ENCODE assay signal across 1 cellular context in the genomic region with DNA sequence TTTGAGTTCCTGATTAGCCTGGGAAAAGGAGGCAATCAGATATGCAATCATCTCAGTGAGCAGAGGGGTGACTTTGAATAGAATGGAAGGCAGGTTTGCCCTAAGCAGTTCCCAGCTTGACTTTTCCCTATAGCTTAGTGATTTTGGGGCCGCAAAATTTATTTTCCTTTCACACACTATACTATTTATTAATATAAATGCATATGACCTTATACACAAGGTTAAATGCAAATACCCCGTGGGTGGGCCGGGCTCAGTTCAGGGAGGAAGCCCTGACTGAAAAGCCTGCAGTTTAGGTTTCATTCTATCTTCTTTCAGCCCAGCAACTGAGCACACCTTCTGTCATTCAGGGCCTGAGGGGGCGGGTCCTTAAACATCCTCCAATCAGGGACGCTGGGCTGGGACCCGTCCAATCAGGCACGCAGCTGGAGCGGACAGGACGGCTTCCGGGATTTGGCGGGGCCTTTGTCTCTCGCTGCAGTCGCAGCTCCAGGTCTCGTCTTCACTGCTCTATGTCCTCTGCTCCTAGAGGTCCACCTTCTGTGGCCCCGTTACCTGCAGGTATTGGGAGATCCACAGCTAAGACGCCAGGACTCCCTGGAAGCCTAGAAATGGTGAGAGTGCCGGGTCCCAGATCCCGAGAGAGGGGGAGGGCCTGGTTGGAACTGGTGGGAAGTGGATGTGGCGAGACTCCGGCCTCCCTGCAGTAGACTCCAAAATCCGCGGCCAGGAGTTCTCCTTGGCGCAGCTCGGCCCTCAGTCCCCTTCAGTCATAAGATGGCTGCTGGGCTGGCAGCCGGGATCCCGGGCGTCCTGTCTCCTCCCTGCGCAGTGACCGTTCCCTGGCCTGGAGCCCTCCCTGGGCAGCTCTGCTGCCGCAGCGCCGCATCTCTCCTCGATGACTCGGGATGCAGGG.
A peak's percentile ranks its signal among the peaks of the same experiment; 100 is the strongest.
TF ChIP-seq lines count a peak whose summit lies in the region.

A gene (plus strand): TSS at position 468 of the 916 bp plus-strand sequence. CDS start 45 bp downstream, at position 513.

TF ChIP-seq in HepG2, 621 proteins besides CTCF, POLR2A, EP300 and RAD21 (continued from another document and continues in another):
- TF ChIP-seq, protein P1, sequence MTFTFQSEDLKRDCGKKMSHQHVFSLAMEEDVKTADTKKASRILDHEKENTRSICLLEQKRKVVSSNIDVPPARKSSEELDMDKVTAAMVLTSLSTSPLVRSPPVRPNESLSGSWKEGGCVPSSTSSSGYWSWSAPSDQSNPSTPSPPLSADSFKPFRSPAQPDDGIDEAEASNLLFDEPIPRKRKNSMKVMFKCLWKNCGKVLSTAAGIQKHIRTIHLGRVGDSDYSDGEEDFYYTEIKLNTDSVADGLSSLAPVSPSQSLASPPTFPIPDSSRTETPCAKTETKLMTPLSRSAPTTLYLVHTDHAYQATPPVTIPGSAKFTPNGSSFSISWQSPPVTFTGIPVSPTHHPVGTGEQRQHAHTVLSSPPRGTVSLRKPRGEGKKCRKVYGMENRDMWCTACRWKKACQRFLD (CRISPR knock-in tag; IDR thresholded peaks at IDR 0.05; ENCODE audit: borderline replicate concordance) = no peak
- TF ChIP-seq PAF1 (CRISPR knock-in tag; IDR thresholded peaks at IDR 0.05) (no peak), ZMYM4 (CRISPR knock-in tag; IDR thresholded peaks at IDR 0.05) (peak; percentile 68), TCF12 (IDR thresholded peaks at IDR 0.05) (no peak), TCF12 (CRISPR knock-in tag; IDR thresholded peaks at IDR 0.05) (no peak), ZNF761 (CRISPR knock-in tag; conservative IDR thresholded peaks at IDR 0.05) (no peak), ZFP36L1 (CRISPR knock-in tag; IDR thresholded peaks at IDR 0.05) (no peak), NFE2 (CRISPR knock-in tag; IDR thresholded peaks at IDR 0.05) (no peak), YEATS4 (CRISPR knock-in tag; IDR thresholded peaks at IDR 0.05; ENCODE audit: borderline replicate concordance) (peak; percentile 42; the same call in 1 of the 2 replicates), ARHGAP35 (CRISPR knock-in tag; IDR thresholded peaks at IDR 0.05; ENCODE audit: borderline replicate concordance) (no peak), MXD4 (CRISPR knock-in tag; IDR thresholded peaks at IDR 0.05) (peak; percentile 57; the same call in 1 of the 2 replicates), RORA (CRISPR knock-in tag; IDR thresholded peaks at IDR 0.05) (no peak), NR2C2 (CRISPR knock-in tag; IDR thresholded peaks at IDR 0.05; ENCODE audit: borderline replicate concordance) (no peak), ZNF235 (CRISPR knock-in tag; IDR thresholded peaks at IDR 0.05; ENCODE audit: borderline replicate concordance) (no peak), TCF7 (IDR thresholded peaks at IDR 0.05; ENCODE audit: low read depth) (no peak), HOXD1 (CRISPR knock-in tag; IDR thresholded peaks at IDR 0.05) (no peak), ATF1 (CRISPR knock-in tag; IDR thresholded peaks at IDR 0.05) (no peak), ZNF670 (CRISPR knock-in tag; IDR thresholded peaks at IDR 0.05; ENCODE audit: borderline replicate concordance) (no peak), CENPT (CRISPR knock-in tag; IDR thresholded peaks at IDR 0.05; ENCODE audit: low read depth) (no peak), KAT7 (CRISPR knock-in tag; IDR thresholded peaks at IDR 0.05; ENCODE audit: borderline replicate concordance) (peak; percentile 50; the same call in 1 of the 2 replicates), SMAD9 (CRISPR knock-in tag; IDR thresholded peaks at IDR 0.05) (no peak), ZBTB42 (CRISPR knock-in tag; IDR thresholded peaks at IDR 0.05) (no peak), ZNF431 (CRISPR knock-in tag; IDR thresholded peaks at IDR 0.05; ENCODE audit: borderline replicate concordance, low read depth) (no peak), GFI1 (CRISPR knock-in tag; IDR thresholded peaks at IDR 0.05; ENCODE audit: borderline replicate concordance) (no peak), CBFB (CRISPR knock-in tag; IDR thresholded peaks at IDR 0.05) (no peak), KLF15 (CRISPR knock-in tag; IDR thresholded peaks at IDR 0.05; ENCODE audit: borderline replicate concordance) (no peak)
- TF ChIP-seq, protein P2, sequence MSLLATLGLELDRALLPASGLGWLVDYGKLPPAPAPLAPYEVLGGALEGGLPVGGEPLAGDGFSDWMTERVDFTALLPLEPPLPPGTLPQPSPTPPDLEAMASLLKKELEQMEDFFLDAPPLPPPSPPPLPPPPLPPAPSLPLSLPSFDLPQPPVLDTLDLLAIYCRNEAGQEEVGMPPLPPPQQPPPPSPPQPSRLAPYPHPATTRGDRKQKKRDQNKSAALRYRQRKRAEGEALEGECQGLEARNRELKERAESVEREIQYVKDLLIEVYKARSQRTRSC (CRISPR knock-in tag; IDR thresholded peaks at IDR 0.05; ENCODE audit: low read depth) = no peak
- TF ChIP-seq, protein P3, sequence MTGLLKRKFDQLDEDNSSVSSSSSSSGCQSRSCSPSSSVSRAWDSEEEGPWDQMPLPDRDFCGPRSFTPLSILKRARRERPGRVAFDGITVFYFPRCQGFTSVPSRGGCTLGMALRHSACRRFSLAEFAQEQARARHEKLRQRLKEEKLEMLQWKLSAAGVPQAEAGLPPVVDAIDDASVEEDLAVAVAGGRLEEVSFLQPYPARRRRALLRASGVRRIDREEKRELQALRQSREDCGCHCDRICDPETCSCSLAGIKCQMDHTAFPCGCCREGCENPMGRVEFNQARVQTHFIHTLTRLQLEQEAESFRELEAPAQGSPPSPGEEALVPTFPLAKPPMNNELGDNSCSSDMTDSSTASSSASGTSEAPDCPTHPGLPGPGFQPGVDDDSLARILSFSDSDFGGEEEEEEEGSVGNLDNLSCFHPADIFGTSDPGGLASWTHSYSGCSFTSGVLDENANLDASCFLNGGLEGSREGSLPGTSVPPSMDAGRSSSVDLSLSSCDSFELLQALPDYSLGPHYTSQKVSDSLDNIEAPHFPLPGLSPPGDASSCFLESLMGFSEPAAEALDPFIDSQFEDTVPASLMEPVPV (CRISPR knock-in tag; IDR thresholded peaks at IDR 0.05) = peak; percentile 71; the same call in 1 of the 2 replicates
- TF ChIP-seq, protein P4, sequence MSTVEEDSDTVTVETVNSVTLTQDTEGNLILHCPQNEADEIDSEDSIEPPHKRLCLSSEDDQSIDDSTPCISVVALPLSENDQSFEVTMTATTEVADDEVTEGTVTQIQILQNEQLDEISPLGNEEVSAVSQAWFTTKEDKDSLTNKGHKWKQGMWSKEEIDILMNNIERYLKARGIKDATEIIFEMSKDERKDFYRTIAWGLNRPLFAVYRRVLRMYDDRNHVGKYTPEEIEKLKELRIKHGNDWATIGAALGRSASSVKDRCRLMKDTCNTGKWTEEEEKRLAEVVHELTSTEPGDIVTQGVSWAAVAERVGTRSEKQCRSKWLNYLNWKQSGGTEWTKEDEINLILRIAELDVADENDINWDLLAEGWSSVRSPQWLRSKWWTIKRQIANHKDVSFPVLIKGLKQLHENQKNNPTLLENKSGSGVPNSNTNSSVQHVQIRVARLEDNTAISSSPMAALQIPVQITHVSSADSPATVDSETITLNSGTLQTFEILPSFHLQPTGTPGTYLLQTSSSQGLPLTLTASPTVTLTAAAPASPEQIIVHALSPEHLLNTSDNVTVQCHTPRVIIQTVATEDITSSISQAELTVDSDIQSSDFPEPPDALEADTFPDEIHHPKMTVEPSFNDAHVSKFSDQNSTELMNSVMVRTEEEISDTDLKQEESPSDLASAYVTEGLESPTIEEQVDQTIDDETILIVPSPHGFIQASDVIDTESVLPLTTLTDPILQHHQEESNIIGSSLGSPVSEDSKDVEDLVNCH (CRISPR knock-in tag; IDR thresholded peaks at IDR 0.05) = no peak
- TF ChIP-seq, protein P5, sequence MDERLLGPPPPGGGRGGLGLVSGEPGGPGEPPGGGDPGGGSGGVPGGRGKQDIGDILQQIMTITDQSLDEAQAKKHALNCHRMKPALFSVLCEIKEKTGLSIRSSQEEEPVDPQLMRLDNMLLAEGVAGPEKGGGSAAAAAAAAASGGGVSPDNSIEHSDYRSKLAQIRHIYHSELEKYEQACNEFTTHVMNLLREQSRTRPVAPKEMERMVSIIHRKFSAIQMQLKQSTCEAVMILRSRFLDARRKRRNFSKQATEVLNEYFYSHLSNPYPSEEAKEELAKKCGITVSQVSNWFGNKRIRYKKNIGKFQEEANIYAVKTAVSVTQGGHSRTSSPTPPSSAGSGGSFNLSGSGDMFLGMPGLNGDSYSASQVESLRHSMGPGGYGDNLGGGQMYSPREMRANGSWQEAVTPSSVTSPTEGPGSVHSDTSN (CRISPR knock-in tag; IDR thresholded peaks at IDR 0.05) = peak; percentile 63; the same call in 1 of the 2 replicates
- TF ChIP-seq, protein P6, sequence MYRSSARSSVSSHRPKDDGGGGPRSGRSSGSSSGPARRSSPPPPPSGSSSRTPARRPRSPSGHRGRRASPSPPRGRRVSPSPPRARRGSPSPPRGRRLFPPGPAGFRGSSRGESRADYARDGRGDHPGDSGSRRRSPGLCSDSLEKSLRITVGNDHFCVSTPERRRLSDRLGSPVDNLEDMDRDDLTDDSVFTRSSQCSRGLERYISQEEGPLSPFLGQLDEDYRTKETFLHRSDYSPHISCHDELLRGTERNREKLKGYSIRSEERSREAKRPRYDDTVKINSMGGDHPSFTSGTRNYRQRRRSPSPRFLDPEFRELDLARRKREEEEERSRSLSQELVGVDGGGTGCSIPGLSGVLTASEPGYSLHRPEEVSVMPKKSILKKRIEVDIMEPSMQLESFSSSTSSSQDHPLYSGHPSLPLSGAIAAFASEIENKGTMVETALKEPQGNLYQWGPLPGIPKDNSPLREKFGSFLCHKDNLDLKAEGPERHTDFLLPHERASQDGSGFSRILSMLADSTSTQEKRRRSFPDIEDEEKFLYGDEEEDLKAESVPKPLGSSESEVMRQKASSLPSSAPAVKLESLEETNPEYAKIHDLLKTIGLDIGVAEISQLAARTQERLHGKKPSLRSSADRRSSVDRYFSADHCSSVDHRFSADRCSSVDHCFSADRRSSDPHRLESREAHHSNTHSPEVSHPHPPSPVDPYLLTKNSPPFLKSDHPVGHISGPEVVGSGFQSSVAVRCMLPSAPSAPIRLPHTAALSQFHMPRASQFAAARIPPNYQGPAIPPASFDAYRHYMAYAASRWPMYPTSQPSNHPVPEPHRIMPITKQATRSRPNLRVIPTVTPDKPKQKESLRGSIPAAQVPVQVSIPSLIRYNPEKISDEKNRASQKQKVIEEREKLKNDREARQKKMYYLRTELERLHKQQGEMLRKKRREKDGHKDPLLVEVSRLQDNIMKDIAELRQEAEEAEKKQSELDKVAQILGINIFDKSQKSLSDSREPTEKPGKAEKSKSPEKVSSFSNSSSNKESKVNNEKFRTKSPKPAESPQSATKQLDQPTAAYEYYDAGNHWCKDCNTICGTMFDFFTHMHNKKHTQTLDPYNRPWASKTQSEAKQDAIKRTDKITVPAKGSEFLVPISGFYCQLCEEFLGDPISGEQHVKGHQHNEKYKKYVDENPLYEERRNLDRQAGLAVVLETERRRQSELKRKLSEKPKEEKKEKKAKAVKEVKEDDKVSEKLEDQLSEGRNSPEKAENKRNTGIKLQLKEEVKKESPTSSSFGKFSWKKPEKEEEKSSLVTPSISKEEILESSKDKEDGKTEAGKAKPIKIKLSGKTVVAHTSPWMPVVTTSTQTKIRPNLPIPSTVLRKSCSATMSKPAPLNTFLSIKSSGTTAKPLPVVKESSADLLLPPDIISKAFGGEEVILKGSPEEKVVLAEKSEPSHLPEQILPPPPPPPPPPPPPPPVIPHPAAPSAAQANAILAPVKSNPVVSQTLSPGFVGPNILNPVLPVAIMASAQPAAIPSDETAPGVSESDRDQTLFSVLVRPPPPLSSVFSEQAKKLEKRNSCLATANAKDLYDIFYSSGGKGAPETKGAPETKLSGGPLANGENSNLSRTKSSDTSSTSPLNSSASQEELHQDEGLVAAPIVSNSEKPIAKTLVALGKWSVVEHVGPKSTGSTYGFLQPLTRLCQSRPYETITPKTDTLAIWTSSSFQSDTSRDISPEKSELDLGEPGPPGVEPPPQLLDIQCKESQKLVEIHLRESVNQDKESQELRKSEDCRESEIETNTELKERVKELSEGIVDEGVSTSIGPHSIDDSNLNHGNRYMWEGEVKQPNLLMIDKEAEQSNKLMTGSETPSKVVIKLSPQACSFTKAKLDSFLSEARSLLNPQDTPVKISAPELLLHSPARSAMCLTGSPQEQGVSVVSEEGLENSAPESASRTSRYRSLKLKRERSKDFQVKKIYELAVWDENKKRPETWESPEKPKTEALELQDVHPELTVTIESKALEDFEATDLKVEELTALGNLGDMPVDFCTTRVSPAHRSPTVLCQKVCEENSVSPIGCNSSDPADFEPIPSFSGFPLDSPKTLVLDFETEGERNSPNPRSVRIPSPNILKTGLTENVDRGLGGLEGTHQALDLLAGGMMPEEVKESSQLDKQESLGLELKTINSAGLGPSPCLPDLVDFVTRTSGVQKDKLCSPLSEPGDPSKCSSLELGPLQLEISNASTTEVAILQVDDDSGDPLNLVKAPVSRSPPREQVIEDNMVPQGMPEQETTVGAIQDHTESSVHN (CRISPR knock-in tag; IDR thresholded peaks at IDR 0.05) = no peak
- TF ChIP-seq, protein P7, sequence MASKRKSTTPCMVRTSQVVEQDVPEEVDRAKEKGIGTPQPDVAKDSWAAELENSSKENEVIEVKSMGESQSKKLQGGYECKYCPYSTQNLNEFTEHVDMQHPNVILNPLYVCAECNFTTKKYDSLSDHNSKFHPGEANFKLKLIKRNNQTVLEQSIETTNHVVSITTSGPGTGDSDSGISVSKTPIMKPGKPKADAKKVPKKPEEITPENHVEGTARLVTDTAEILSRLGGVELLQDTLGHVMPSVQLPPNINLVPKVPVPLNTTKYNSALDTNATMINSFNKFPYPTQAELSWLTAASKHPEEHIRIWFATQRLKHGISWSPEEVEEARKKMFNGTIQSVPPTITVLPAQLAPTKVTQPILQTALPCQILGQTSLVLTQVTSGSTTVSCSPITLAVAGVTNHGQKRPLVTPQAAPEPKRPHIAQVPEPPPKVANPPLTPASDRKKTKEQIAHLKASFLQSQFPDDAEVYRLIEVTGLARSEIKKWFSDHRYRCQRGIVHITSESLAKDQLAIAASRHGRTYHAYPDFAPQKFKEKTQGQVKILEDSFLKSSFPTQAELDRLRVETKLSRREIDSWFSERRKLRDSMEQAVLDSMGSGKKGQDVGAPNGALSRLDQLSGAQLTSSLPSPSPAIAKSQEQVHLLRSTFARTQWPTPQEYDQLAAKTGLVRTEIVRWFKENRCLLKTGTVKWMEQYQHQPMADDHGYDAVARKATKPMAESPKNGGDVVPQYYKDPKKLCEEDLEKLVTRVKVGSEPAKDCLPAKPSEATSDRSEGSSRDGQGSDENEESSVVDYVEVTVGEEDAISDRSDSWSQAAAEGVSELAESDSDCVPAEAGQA (IDR thresholded peaks at IDR 0.05; ENCODE audit: low read depth) = no peak
- TF ChIP-seq, protein P7 (CRISPR knock-in tag; IDR thresholded peaks at IDR 0.05; ENCODE audit: borderline replicate concordance) = no peak
